Comparison of ENCODE assay signal across 10 cellular contexts in the genomic region with DNA sequence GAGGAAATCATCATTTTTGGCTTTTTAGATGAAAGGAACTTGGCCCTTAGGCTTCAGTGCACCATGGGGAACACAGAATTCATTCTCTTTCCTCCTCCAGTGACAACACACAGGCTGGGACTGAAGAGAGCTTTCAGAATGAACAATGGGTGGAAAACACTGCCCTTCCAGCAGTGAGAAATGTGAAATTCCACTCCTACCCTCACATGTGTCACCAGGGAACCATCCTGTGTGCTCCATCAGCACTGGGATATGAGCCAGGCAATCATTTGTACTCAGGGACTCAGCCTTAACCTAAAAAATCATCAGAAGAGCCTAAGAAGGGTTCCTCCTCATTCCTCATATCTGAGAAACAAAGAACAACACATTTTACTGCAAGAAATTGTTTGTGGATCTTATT.
A peak's percentile ranks its signal among the peaks of the same experiment; 100 is the strongest.
DNase-seq lines count a peak whose midpoint lies in the region; ATAC-seq and TF ChIP-seq lines count a peak whose summit lies in the region.
"Had no signal": no experiment of that assay in that cellular context is flagged by ENCODE, and none has a peak within 500 bp of the region (broad histone marks: within the 10 kb centered on the region; RNA-seq: fewer than 3 reads in every experiment).

No MANE protein-coding gene starts in this region.

- intact Hi-C loops in head of caudate nucleus (cut with DNase I) (no loop called here), sciatic nerve (cut with DNase I) (no loop called here), left colon (cut with DNase I, micrococcal nuclease) (no loop called here)

- peak; percentile 85 for ATAC-seq in SK-N-SH treated with all-trans-retinoic acid at 6 μM for 48 hours
- ATAC-seq in sciatic nerve: peak; percentile 75
- ATAC-seq in HG02759 (IDR thresholded peaks at IDR 0.05; ENCODE audit: unreplicated experiment): no peak
- ATAC-seq in HG02571 (IDR thresholded peaks at IDR 0.05; ENCODE audit: unreplicated experiment): no peak
- no peak for ATAC-seq in left colon
- ATAC-seq: activated T-cell treated with anti-CD3 and anti-CD28 coated beads, Interleukin-2, amount 50 U/mL, for 72 hours had no signal

- DNase-seq in HS-5 (ENCODE audit: low read depth): peak; percentile 35
- DNase-seq in head of caudate nucleus: peak in 36 of 42 donors; percentile 5 to 78 (median 40)
- DNase-seq in sciatic nerve (ENCODE audit: low spot score): no peak
- DNase-seq in left colon: no peak
- DNase-seq: activated T-cell treated with anti-CD3 and anti-CD28 coated beads, Interleukin-2, amount 50 U/mL, for 72 hours; DMS79; GOT3 had no signal

TF ChIP-seq in SK-N-SH treated with all-trans-retinoic acid at 6 μM for 48 hours, 23 proteins besides CTCF, POLR2A, EP300 and RAD21:
- TF ChIP-seq TOX (CRISPR knock-in tag; IDR thresholded peaks at IDR 0.05; ENCODE audit: borderline replicate concordance): no peak
- no peak for TF ChIP-seq POU6F1 (CRISPR knock-in tag; IDR thresholded peaks at IDR 0.05; ENCODE audit: borderline replicate concordance, low read depth)
- TF ChIP-seq, protein P1, sequence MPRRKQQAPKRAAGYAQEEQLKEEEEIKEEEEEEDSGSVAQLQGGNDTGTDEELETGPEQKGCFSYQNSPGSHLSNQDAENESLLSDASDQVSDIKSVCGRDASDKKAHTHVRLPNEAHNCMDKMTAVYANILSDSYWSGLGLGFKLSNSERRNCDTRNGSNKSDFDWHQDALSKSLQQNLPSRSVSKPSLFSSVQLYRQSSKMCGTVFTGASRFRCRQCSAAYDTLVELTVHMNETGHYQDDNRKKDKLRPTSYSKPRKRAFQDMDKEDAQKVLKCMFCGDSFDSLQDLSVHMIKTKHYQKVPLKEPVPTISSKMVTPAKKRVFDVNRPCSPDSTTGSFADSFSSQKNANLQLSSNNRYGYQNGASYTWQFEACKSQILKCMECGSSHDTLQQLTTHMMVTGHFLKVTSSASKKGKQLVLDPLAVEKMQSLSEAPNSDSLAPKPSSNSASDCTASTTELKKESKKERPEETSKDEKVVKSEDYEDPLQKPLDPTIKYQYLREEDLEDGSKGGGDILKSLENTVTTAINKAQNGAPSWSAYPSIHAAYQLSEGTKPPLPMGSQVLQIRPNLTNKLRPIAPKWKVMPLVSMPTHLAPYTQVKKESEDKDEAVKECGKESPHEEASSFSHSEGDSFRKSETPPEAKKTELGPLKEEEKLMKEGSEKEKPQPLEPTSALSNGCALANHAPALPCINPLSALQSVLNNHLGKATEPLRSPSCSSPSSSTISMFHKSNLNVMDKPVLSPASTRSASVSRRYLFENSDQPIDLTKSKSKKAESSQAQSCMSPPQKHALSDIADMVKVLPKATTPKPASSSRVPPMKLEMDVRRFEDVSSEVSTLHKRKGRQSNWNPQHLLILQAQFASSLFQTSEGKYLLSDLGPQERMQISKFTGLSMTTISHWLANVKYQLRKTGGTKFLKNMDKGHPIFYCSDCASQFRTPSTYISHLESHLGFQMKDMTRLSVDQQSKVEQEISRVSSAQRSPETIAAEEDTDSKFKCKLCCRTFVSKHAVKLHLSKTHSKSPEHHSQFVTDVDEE (CRISPR knock-in tag; IDR thresholded peaks at IDR 0.05): no peak
- 0 out of 2 replicates have a peak, but pooled peaks have one; percentile 20 for TF ChIP-seq ISL1 (CRISPR knock-in tag; IDR thresholded peaks at IDR 0.05)
- TF ChIP-seq PATZ1 (CRISPR knock-in tag; IDR thresholded peaks at IDR 0.05; ENCODE audit: borderline replicate concordance): no peak
- TF ChIP-seq, protein P2, sequence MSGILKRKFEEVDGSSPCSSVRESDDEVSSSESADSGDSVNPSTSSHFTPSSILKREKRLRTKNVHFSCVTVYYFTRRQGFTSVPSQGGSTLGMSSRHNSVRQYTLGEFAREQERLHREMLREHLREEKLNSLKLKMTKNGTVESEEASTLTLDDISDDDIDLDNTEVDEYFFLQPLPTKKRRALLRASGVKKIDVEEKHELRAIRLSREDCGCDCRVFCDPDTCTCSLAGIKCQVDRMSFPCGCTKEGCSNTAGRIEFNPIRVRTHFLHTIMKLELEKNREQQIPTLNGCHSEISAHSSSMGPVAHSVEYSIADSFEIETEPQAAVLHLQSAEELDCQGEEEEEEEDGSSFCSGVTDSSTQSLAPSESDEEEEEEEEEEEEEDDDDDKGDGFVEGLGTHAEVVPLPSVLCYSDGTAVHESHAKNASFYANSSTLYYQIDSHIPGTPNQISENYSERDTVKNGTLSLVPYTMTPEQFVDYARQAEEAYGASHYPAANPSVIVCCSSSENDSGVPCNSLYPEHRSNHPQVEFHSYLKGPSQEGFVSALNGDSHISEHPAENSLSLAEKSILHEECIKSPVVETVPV (CRISPR knock-in tag; IDR thresholded peaks at IDR 0.05): no peak
- TF ChIP-seq ZFP30 (CRISPR knock-in tag; IDR thresholded peaks at IDR 0.05): no peak
- TF ChIP-seq SNAI2 (CRISPR knock-in tag; IDR thresholded peaks at IDR 0.05): no peak

Comparison
In these comparisons a context has a peak if more than half of its experiments do, and no peak if none do; other contexts are left out.
1. DNase-seq: peak in HS-5 (single experiment) and head of caudate nucleus (36 of 42); none in sciatic nerve (single experiment) and left colon (0 of 2).
2. ATAC-seq: peak in SK-N-SH treated with all-trans-retinoic acid at 6 μM for 48 hours (single experiment) and sciatic nerve (single experiment); none in HG02759 (single experiment), HG02571 (single experiment) and left colon (single experiment).